9 cellular contexts compared by ENCODE assay signal in genomic region chr3:100044369-100044768, GRCh38.
DNase-seq lines count a peak whose midpoint lies in the region; ATAC-seq and TF ChIP-seq lines count a peak whose summit lies in the region.
"Had no signal": no experiment of that assay in that cellular context is flagged by ENCODE, and none has a peak within 500 bp of the region (broad histone marks: within the 10 kb centered on the region; RNA-seq: fewer than 3 reads in every experiment).

No MANE protein-coding gene starts in this region.

- H3K27ac Mint-ChIP-seq in CD14-positive monocyte = peak overlapping the region in 6 of 7 donors; percentile 47 to 82 (median 66)

- no peak for TF ChIP-seq POLR2A in suprapubic skin (IDR thresholded peaks at IDR 0.05)

- peak overlapping the region; percentile 92 to 93 for H3K27ac ChIP-seq in coronary artery
- H3K27ac ChIP-seq in suprapubic skin = no peak overlapping the region

- DNase-seq in CD14-positive monocyte (ENCODE audit: low spot score) = no peak
- DNase-seq in coronary artery (ENCODE audit: low spot score) = no peak
- no peak for DNase-seq in NCI-H1048 (lab: John Stamatoyannopoulos, UW)
- no peak for DNase-seq in middle frontal gyrus (ENCODE audit: extremely low spot score, low spot score)
- no peak for DNase-seq in suprapubic skin (ENCODE audit: low spot score in 2 of 2)
- no peak for DNase-seq in activated effector memory CD4-positive, alpha-beta T cell treated with Interleukin-2 at 50 U/mL for 16 hours
- DNase-seq: BE2C had no signal

- no peaks in the 10 kb centered on the region for H3K36me3 ChIP-seq in suprapubic skin
- H3K36me3 ChIP-seq: BE2C had no signal

- peaks cover 0 to 3% (median 0%) of the 10 kb centered on the region in 3 donors for H3K27me3 Mint-ChIP-seq in CD14-positive monocyte (ENCODE audit: low read depth in 3 of 3)

- H3K4me3 Mint-ChIP-seq in CD14-positive monocyte = no peak overlapping the region

- ATAC-seq in GM19468 (IDR thresholded peaks at IDR 0.05; ENCODE audit: extremely low read depth, unreplicated experiment) (peak; percentile 87), HG03442 (IDR thresholded peaks at IDR 0.05; ENCODE audit: unreplicated experiment) (peak; percentile 73)

- no peaks in the 10 kb centered on the region for H3K36me3 Mint-ChIP-seq in CD14-positive monocyte

- no peaks in the 10 kb centered on the region for H3K9me3 Mint-ChIP-seq in CD14-positive monocyte

- no peaks in the 10 kb centered on the region for H3K27me3 ChIP-seq in suprapubic skin
- H3K27me3 ChIP-seq: BE2C had no signal

- intact Hi-C loops in CD14-positive monocyte (cut with micrococcal nuclease) = loop anchor here in 1 of 2 donors (10.0 kb wide), 1 partner anchor 150 kb away; no protein-coding TSS in a partner anchor

- H3K4me3 ChIP-seq in coronary artery = no peak overlapping the region
- no peak overlapping the region for H3K4me3 ChIP-seq in suprapubic skin

- peaks cover 56% of the 10 kb centered on the region for H3K4me1 Mint-ChIP-seq in CD14-positive monocyte

- TF ChIP-seq CTCF in CD14-positive monocyte (IDR thresholded peaks at IDR 0.05) (no peak), coronary artery (IDR thresholded peaks at IDR 0.05) (no peak), suprapubic skin (IDR thresholded peaks at IDR 0.05) (no peak)

- no peak for TF ChIP-seq EP300 in suprapubic skin (IDR thresholded peaks at IDR 0.05)

- peaks cover 63% of the 10 kb centered on the region for H3K4me1 ChIP-seq in suprapubic skin

- H3K9me3 ChIP-seq in suprapubic skin = no peaks in the 10 kb centered on the region
- H3K9me3 ChIP-seq: BE2C had no signal
